Comparison of ENCODE assay signal across 13 cellular contexts in the genomic region with DNA sequence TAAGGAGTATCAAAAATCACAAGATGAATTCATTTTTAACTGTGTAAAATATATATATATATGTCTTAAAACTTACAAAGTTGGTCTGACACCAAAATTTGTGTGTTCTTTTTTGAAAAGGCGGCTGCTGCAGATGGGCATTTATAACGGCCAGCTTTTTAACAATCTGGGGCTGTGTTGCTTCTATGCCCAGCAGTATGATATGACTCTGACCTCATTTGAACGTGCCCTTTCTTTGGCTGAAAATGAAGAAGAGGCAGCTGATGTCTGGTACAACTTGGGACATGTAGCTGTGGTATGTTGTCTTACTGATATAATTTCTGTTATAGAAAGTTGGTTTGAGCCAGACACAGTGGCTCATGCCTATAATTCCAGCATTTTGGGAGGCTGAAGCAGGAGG. TPM values are rescaled to one million over a fixed set of nuclear protein-coding genes. Genes with fewer than 3 reads are reported as not detected.
DNase-seq lines count a peak whose midpoint lies in the region; TF ChIP-seq lines count a peak whose summit lies in the region.
"Had no signal": no experiment of that assay in that cellular context is flagged by ENCODE, and none has a peak within 500 bp of the region (broad histone marks: within the 10 kb centered on the region; RNA-seq: fewer than 3 reads in every experiment).

No MANE protein-coding gene starts in this region.

- no peak overlapping the region for H3K4me3 ChIP-seq in trophoblast cell (ENCODE audit: low read depth, low read length)
- H3K4me3 ChIP-seq: GM23338 had no signal

- no peaks in the 10 kb centered on the region for H3K27me3 ChIP-seq in trophoblast cell (ENCODE audit: insufficient read depth, low read length)

- no peak for TF ChIP-seq CTCF in glutamatergic neuron (IDR thresholded peaks at IDR 0.05; ENCODE audit: partially characterized antibody, unreplicated experiment)

- peaks cover 33% of the 10 kb centered on the region for H3K4me1 Mint-ChIP-seq in glutamatergic neuron (ENCODE audit: low read depth, unreplicated experiment)
- H3K4me1 Mint-ChIP-seq in immature natural killer cell = no peaks in the 10 kb centered on the region
- H3K4me1 Mint-ChIP-seq: GM23338 had no signal

- no peak overlapping the region for H4K8ac ChIP-seq in trophoblast cell (ENCODE audit: low read depth, low read length)

- DNase-seq in caudate nucleus (lab: John Stamatoyannopoulos, UW) = peak in 8 of 61 donors; percentile 2 to 26 (median 10)
- no peak for DNase-seq in glutamatergic neuron
- DNase-seq in putamen (ENCODE audit: low spot score) = peak; percentile 70
- no peak for DNase-seq in trophoblast cell
- no peak for DNase-seq in erythroblast (lab: John Stamatoyannopoulos, UW)
- no peak for DNase-seq in immature natural killer cell
- DNase-seq: Caco-2; CD4-positive, alpha-beta T cell; GDM1; HCEC 1CT; IMR-90 had no signal

- no peak overlapping the region for H2BK12ac ChIP-seq in trophoblast cell (ENCODE audit: low read length)

- H3K36me3 Mint-ChIP-seq in glutamatergic neuron (ENCODE audit: unreplicated experiment) = peaks cover 3% of the 10 kb centered on the region
- H3K36me3 Mint-ChIP-seq in immature natural killer cell = peaks cover 0 to 5% (median 0%) of the 10 kb centered on the region in 3 donors

- H3K27ac Mint-ChIP-seq in glutamatergic neuron (ENCODE audit: unreplicated experiment) (peak overlapping the region; percentile 12), immature natural killer cell (no peak overlapping the region)
- H3K27ac Mint-ChIP-seq: CD4-positive, alpha-beta T cell; GM23338 had no signal

- no peak overlapping the region for H3K9ac ChIP-seq in trophoblast cell (ENCODE audit: low read length)

- no peak overlapping the region for H2AFZ ChIP-seq in trophoblast cell (ENCODE audit: insufficient read depth, low read length, poor library complexity)
- H2AFZ ChIP-seq: GM23338 had no signal

- H3K27ac ChIP-seq in caudate nucleus (ENCODE audit: low read depth, low read length) (peak overlapping the region; percentile 45), trophoblast cell (ENCODE audit: low read depth, low read length) (no peak overlapping the region)
- H3K27ac ChIP-seq: C4-2B had no signal

- H3K79me2 ChIP-seq in trophoblast cell (ENCODE audit: control insufficient read depth, insufficient read depth, low read length, poor library complexity) = no peaks in the 10 kb centered on the region

- H4K91ac ChIP-seq in trophoblast cell (ENCODE audit: low read depth, low read length) = no peak overlapping the region

- no peak overlapping the region for H2AK5ac ChIP-seq in trophoblast cell (ENCODE audit: low read length)

- H3K4ac ChIP-seq in trophoblast cell (ENCODE audit: low read depth, low read length) = no peak overlapping the region

- H3K14ac ChIP-seq in trophoblast cell (ENCODE audit: low read length) = no peak overlapping the region

- no peak overlapping the region for H3K23ac ChIP-seq in trophoblast cell (ENCODE audit: low read length)

- H4K12ac ChIP-seq in trophoblast cell (ENCODE audit: low read depth, low read length) = no peak overlapping the region

- no peaks in the 10 kb centered on the region for H3K4me1 ChIP-seq in trophoblast cell (ENCODE audit: control insufficient read depth in 1 of 2, insufficient read depth in 2 of 2, low read length in 2 of 2)
- H3K4me1 ChIP-seq: Caco-2 had no signal

- H3K9me3 ChIP-seq in trophoblast cell (ENCODE audit: insufficient read depth, low read depth, low read length) = no peaks in the 10 kb centered on the region
- H3K9me3 ChIP-seq: Caco-2 had no signal

- no peak for TF ChIP-seq POLR2A in erythroblast (IDR thresholded peaks at IDR 0.05; ENCODE audit: low read length)

- no peak overlapping the region for H2BK120ac ChIP-seq in trophoblast cell (ENCODE audit: insufficient read depth, low read length, poor library complexity)

- H3K4me3 Mint-ChIP-seq in glutamatergic neuron (ENCODE audit: unreplicated experiment) = no peak overlapping the region
- no peak overlapping the region for H3K4me3 Mint-ChIP-seq in immature natural killer cell
- H3K4me3 Mint-ChIP-seq: CD4-positive, alpha-beta T cell; GM23338 had no signal

- no peaks in the 10 kb centered on the region for H3K36me3 ChIP-seq in trophoblast cell (ENCODE audit: control insufficient read depth in 1 of 2, insufficient read depth in 2 of 2, low read length in 2 of 2)

- H3K9me3 Mint-ChIP-seq in glutamatergic neuron (ENCODE audit: unreplicated experiment) (peaks cover 7% of the 10 kb centered on the region), immature natural killer cell (peaks cover 0 to 2% (median 0%) of the 10 kb centered on the region in 6 donors)
- H3K9me3 Mint-ChIP-seq: CD4-positive, alpha-beta T cell; GM23338 had no signal

- no peaks in the 10 kb centered on the region for H3K79me1 ChIP-seq in trophoblast cell (ENCODE audit: low read length)

- no peak overlapping the region for H3K18ac ChIP-seq in trophoblast cell (ENCODE audit: low read length)

- no peak overlapping the region for H3K4me2 ChIP-seq in trophoblast cell (ENCODE audit: low read length)
- H3K4me2 ChIP-seq: GM23338 had no signal

- no peak overlapping the region for H2BK5ac ChIP-seq in trophoblast cell (ENCODE audit: low read depth, low read length, poor library complexity)

- H3K27me3 Mint-ChIP-seq in glutamatergic neuron (ENCODE audit: unreplicated experiment) (no peaks in the 10 kb centered on the region), immature natural killer cell (ENCODE audit: low read depth in 3 of 3) (peaks cover 0 to 6% (median 1%) of the 10 kb centered on the region in 3 donors)
- H3K27me3 Mint-ChIP-seq: CD4-positive, alpha-beta T cell had no signal

- WGBS in trophoblast cell (ENCODE audit: extremely low coverage, insufficient coverage, insufficient read length) = no CpG with 5 or more reads among the region's 3 CpGs

RNA-seq across cellular contexts. Expression of a gene that starts 47.0 kb away (rescaled TPM):
- total RNA-seq in glutamatergic neuron (ENCODE audit: unreplicated experiment) = 7.6 TPM
- 6.5 and 8.3 TPM in 2 replicates for polyA plus RNA-seq in trophoblast cell (2013)
- 1 to 10 TPM in 2 of 3 donors, not detected in 1; 1.6 to 2.8 TPM for polyA plus RNA-seq in immature natural killer cell
